Comparison of ENCODE assay signal across 17 cellular contexts in the genomic region with DNA sequence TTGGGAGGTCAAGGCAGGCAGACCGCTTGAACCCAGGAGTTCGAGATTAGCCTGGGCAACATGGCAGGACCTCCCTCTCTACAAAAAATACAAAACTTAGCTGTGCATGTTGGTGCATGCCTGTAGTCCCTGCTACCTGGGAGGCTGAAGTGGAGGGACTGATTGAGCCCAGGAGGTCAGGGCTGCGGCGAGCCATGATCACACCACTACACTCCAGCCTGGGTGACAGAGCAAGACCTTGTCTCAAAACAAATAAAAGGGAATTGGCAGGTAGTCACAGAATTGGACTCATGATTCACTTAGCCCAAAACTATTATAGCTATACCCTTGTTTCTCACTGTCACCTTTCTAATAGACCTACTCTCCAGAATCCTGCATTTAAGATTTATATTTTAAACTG. TPM values are rescaled to one million over a fixed set of nuclear protein-coding genes. Genes with fewer than 3 reads are reported as not detected.
DNase-seq lines count a peak whose midpoint lies in the region; ATAC-seq and TF ChIP-seq lines count a peak whose summit lies in the region.
"Had no signal": no experiment of that assay in that cellular context is flagged by ENCODE, and none has a peak within 500 bp of the region (broad histone marks: within the 10 kb centered on the region; RNA-seq: fewer than 3 reads in every experiment).

No MANE protein-coding gene starts in this region.

- H3K4me3 ChIP-seq in Loucy (ENCODE audit: low read length, poor library complexity, severe bottlenecking) = peak overlapping the region; percentile 36
- no peak overlapping the region for H3K4me3 ChIP-seq in thyroid gland (replicated peaks in 1 of 3)
- H3K4me3 ChIP-seq: BLaER1, K562, MG63 had no signal

- H3K36me3 ChIP-seq in Loucy (ENCODE audit: insufficient read depth, low read length) (peaks cover 27% of the 10 kb centered on the region; the same call in 1 of the 2 replicates), thyroid gland (peaks cover 5 to 6% of the 10 kb centered on the region in 2 donors)

- H3K9me3 Mint-ChIP-seq in activated CD8-positive, alpha-beta memory T cell treated with anti-CD3 and anti-CD28 coated beads, Interleukin-2, amount 10 ng/mL, durations not matched to agents 7 days and 5 days (ENCODE audit: low read depth) = no peaks in the 10 kb centered on the region
- H3K9me3 Mint-ChIP-seq: CD8-positive, alpha-beta memory T cell had no signal

- H2AFZ ChIP-seq in Loucy (ENCODE audit: low read length) = no peak overlapping the region

- intact Hi-C loops in thyroid gland (cut with DNase I) = loop anchor here (5.0 kb wide), 1 partner anchor 33 kb away; a partner anchor contains a TSS

- H3K36me3 Mint-ChIP-seq in activated CD8-positive, alpha-beta memory T cell treated with anti-CD3 and anti-CD28 coated beads, Interleukin-2, amount 10 ng/mL, durations not matched to agents 7 days and 5 days = peaks cover 36% of the 10 kb centered on the region

- H3K4me3 Mint-ChIP-seq in activated CD8-positive, alpha-beta memory T cell treated with anti-CD3 and anti-CD28 coated beads, Interleukin-2, amount 10 ng/mL, durations not matched to agents 7 days and 5 days = no peak overlapping the region
- H3K4me3 Mint-ChIP-seq: CD8-positive, alpha-beta memory T cell had no signal

- H3K4me1 Mint-ChIP-seq in activated CD8-positive, alpha-beta memory T cell treated with anti-CD3 and anti-CD28 coated beads, Interleukin-2, amount 10 ng/mL, durations not matched to agents 7 days and 5 days = peaks cover 60% of the 10 kb centered on the region

- peaks cover 83% of the 10 kb centered on the region for H3K79me2 ChIP-seq in Loucy (ENCODE audit: insufficient read depth, low read length)

- H3K27me3 Mint-ChIP-seq in activated CD8-positive, alpha-beta memory T cell treated with anti-CD3 and anti-CD28 coated beads, Interleukin-2, amount 10 ng/mL, durations not matched to agents 7 days and 5 days = no peaks in the 10 kb centered on the region
- H3K27me3 Mint-ChIP-seq: CD8-positive, alpha-beta memory T cell had no signal

- TF ChIP-seq POLR2A in thyroid gland (IDR thresholded peaks at IDR 0.05) = no peak

- no peaks in the 10 kb centered on the region for H3K9me2 ChIP-seq in Loucy (replicated peaks; ENCODE audit: low read depth, low read length)

- 67% methylated on average over 4 of the region's 4 CpGs for WGBS in thyroid gland, 2 donors

- H4K20me1 ChIP-seq in Loucy (ENCODE audit: insufficient read depth, low read length, poor library complexity, severe bottlenecking) = peaks cover 41% of the 10 kb centered on the region

- no peak for DNase-seq in activated CD8-positive, alpha-beta memory T cell treated with anti-CD3 and anti-CD28 coated beads, Interleukin-2, amount 10 ng/mL, durations not matched to agents 7 days and 5 days
- no peak for DNase-seq in activated CD8-positive, alpha-beta memory T cell treated with anti-CD3 and anti-CD28 coated beads, Interleukin-2, amount 50 U/mL, for 4 hours
- DNase-seq in left lobe of liver (ENCODE audit: low spot score) = peak; percentile 65
- DNase-seq in thyroid gland = peak; percentile 56 to 68
- DNase-seq: CD8-positive, alpha-beta memory T cell; DMS79 treated with DMSO at 0.1 percent for 48 hours; HCEC 1CT; MG63; NCI-H1092; NCI-H146; NCI-H2081; NCI-H510A treated with DMSO at 0.1 percent for 48 hours had no signal

- no peak overlapping the region for H3K27ac ChIP-seq in thyroid gland
- H3K27ac ChIP-seq: BLaER1 had no signal

- TF ChIP-seq CTCF in Loucy (conservative IDR thresholded peaks at IDR 0.05; ENCODE audit: low read length) = no peak
- TF ChIP-seq CTCF in thyroid gland (IDR thresholded peaks at IDR 0.05) = no peak

- CTCF ChIA-PET in activated CD8-positive, alpha-beta memory T cell treated with anti-CD3 and anti-CD28 coated beads, Interleukin-2, amount 10 ng/mL, durations not matched to agents 7 days and 5 days (lab: Charles Lee) = interaction anchor here (1.4 to 23.4 kb wide), 2 partner anchors 40 to 190 kb away, joined by 6 to 222 read pairs; no protein-coding TSS in a partner anchor

- H3K9ac ChIP-seq in Loucy (ENCODE audit: low read depth, low read length, poor library complexity, severe bottlenecking) = peak overlapping the region; percentile 41
- H3K9ac ChIP-seq: BLaER1 had no signal

- peak overlapping the region; percentile 32 for H3K27ac Mint-ChIP-seq in activated CD8-positive, alpha-beta memory T cell treated with anti-CD3 and anti-CD28 coated beads, Interleukin-2, amount 10 ng/mL, durations not matched to agents 7 days and 5 days

- ATAC-seq in activated CD8-positive, alpha-beta memory T cell treated with anti-CD3 and anti-CD28 coated beads, Interleukin-2, amount 10 ng/mL, durations not matched to agents 7 days and 5 days = no peak
- peak; percentile 71 for ATAC-seq in left lobe of liver
- ATAC-seq in GM21528 (IDR thresholded peaks at IDR 0.05; ENCODE audit: low FRiP score, unreplicated experiment) = no peak
- no peak for ATAC-seq in GM21367 (IDR thresholded peaks at IDR 0.05; ENCODE audit: unreplicated experiment)
- ATAC-seq: K562 had no signal

- no peaks in the 10 kb centered on the region for H3K9me3 ChIP-seq in Loucy (ENCODE audit: insufficient read depth, low read depth, low read length)
- no peaks in the 10 kb centered on the region for H3K9me3 ChIP-seq in thyroid gland
- H3K9me3 ChIP-seq: BLaER1, MG63 had no signal

- no peaks in the 10 kb centered on the region for H3F3A ChIP-seq in Loucy (ENCODE audit: low read depth)

- peak overlapping the region; percentile 81 for H3K4me2 ChIP-seq in Loucy (ENCODE audit: low read depth, low read length, poor library complexity, severe bottlenecking)
- H3K4me2 ChIP-seq: BLaER1 had no signal

- H3K4me1 ChIP-seq in Loucy (ENCODE audit: insufficient read depth, low read length, poor library complexity, severe bottlenecking) = peaks cover 64% of the 10 kb centered on the region
- peaks cover 18 to 21% of the 10 kb centered on the region in 2 donors for H3K4me1 ChIP-seq in thyroid gland

- no peaks in the 10 kb centered on the region for H3K27me3 ChIP-seq in Loucy (ENCODE audit: insufficient read depth, low read length, poor library complexity, severe bottlenecking)
- no peaks in the 10 kb centered on the region for H3K27me3 ChIP-seq in thyroid gland
- H3K27me3 ChIP-seq: BLaER1, MG63 had no signal

RNA-seq across cellular contexts. Expression of a gene that starts 5.5 kb away (rescaled TPM):
- 10 to 100 TPM; 18.1 to 18.8 TPM for total RNA-seq in activated CD8-positive, alpha-beta memory T cell treated with anti-CD3 and anti-CD28 coated beads, Interleukin-2, amount 10 ng/mL, durations not matched to agents 7 days and 5 days
- 14.2 TPM for total RNA-seq in left lobe of liver
- total RNA-seq in thyroid gland = 10 to 100 TPM; 14.6 to 17.3 (median 16.1) TPM

RNA-seq across cellular contexts. Expression of a gene that starts 31.3 kb away (rescaled TPM):
- 10 to 100 TPM; 41.0 to 50.9 TPM for total RNA-seq in activated CD8-positive, alpha-beta memory T cell treated with anti-CD3 and anti-CD28 coated beads, Interleukin-2, amount 10 ng/mL, durations not matched to agents 7 days and 5 days
- total RNA-seq in left lobe of liver = 10.1 TPM
- 10 to 100 TPM; 31.4 to 41.4 (median 33.7) TPM for total RNA-seq in thyroid gland

Comparison
In these comparisons a context has a peak if more than half of its experiments do, and no peak if none do; other contexts are left out.
1. DNase-seq: peak in left lobe of liver (single experiment) and thyroid gland (2 of 2); none in activated CD8-positive, alpha-beta memory T cell treated with anti-CD3 and anti-CD28 coated beads, Interleukin-2, amount 10 ng/mL, durations not matched to agents 7 days and 5 days (single experiment) and activated CD8-positive, alpha-beta memory T cell treated with anti-CD3 and anti-CD28 coated beads, Interleukin-2, amount 50 U/mL, for 4 hours (single experiment).